Comparison of ENCODE assay signal across 20 cellular contexts in genomic region chr20:38840894-38841470, GRCh38. TPM values are rescaled to one million over a fixed set of nuclear protein-coding genes. Genes with fewer than 3 reads are reported as not detected.
DNase-seq lines count a peak whose midpoint lies in the region; ATAC-seq and TF ChIP-seq lines count a peak whose summit lies in the region.
"Had no signal": no experiment of that assay in that cellular context is flagged by ENCODE, and none has a peak within 500 bp of the region (broad histone marks: within the 10 kb centered on the region; RNA-seq: fewer than 3 reads in every experiment).

No MANE protein-coding gene starts in this region.

- H3K9me3 ChIP-seq in CD4-positive, alpha-beta T cell (ENCODE audit: control insufficient read depth, low read length), result no peaks in the 10 kb centered on the region
- H3K9me3 ChIP-seq in mucosa of descending colon, result no peaks in the 10 kb centered on the region
- H3K9me3 ChIP-seq in BE2C, result no peaks in the 10 kb centered on the region
- H3K9me3 ChIP-seq: ovary, sigmoid colon, thyroid gland had no signal

- H3K36me3 ChIP-seq in mucosa of descending colon (ENCODE audit: low read depth), result no peaks in the 10 kb centered on the region
- peaks cover 44% of the 10 kb centered on the region for H3K36me3 ChIP-seq in BE2C
- H3K36me3 ChIP-seq: cardiac muscle cell, ovary, sigmoid colon, thyroid gland had no signal

- no TSS peak for BruUV-seq in MCF 10A (replicated peaks; lab: Mats Ljungman, UMichigan)

- H3K36me3 Mint-ChIP-seq in CD4-positive, alpha-beta T cell (ENCODE audit: low read depth), result peaks cover 64% of the 10 kb centered on the region
- H3K36me3 Mint-ChIP-seq in IgD-negative memory B cell, result peaks cover 8% of the 10 kb centered on the region
- peaks cover 74% of the 10 kb centered on the region for H3K36me3 Mint-ChIP-seq in activated T-helper 2 cell treated with anti-CD3 and anti-CD28 coated beads, Interferon-gamma antibody, Interleukin-2, Interleukin-4, amounts not matched to agents 10 μg/mL and 5 μg/mL and 100 μg/mL, durations not matched to agents 14 hours and 24 hours and 36 hours (ENCODE audit: low read depth)
- H3K36me3 Mint-ChIP-seq in MCF 10A (ENCODE audit: insufficient read depth, unreplicated experiment), result no peaks in the 10 kb centered on the region

- CTCF ChIA-PET in CD4-positive, alpha-beta T cell (lab: Charles Lee), result interaction anchor here (0.7 to 1.8 kb wide), 5 partner anchors 20 to 52 kb away, joined by 3 to 8 read pairs (median 4); partner anchors contain the start of gene PPP1R16B
- CTCF ChIA-PET in MCF 10A (lab: Yijun Ruan, JAX), result interaction anchor here (0.6 to 1.4 kb wide), 5 partner anchors 9 to 242 kb away, joined by 3 to 5 read pairs (median 3); no protein-coding TSS in a partner anchor

- intact Hi-C loops in CD4-positive, alpha-beta T cell (cut with DNase I, micrococcal nuclease), result loop anchor here (2.0 to 5.0 kb wide), 2 partner anchors 36 to 51 kb away; partner anchors contain the start of gene PPP1R16B (in 1 of the 2)
- intact Hi-C loops in activated T-helper 2 cell treated with anti-CD3 and anti-CD28 coated beads, Interferon-gamma antibody, Interleukin-2, Interleukin-4, amounts not matched to agents 10 μg/mL and 5 μg/mL and 100 μg/mL, durations not matched to agents 14 hours and 24 hours and 36 hours (cut with micrococcal nuclease), result no loop called here
- intact Hi-C loops in mucosa of descending colon (cut with DNase I, micrococcal nuclease) (no loop called here), MCF 10A (cut with micrococcal nuclease) (no loop called here)

- H3K27me3 Mint-ChIP-seq in CD4-positive, alpha-beta T cell, result no peaks in the 10 kb centered on the region
- no peaks in the 10 kb centered on the region for H3K27me3 Mint-ChIP-seq in IgD-negative memory B cell
- H3K27me3 Mint-ChIP-seq in activated T-helper 2 cell treated with anti-CD3 and anti-CD28 coated beads, Interferon-gamma antibody, Interleukin-2, Interleukin-4, amounts not matched to agents 10 μg/mL and 5 μg/mL and 100 μg/mL, durations not matched to agents 14 hours and 24 hours and 36 hours (ENCODE audit: low read depth), result no peaks in the 10 kb centered on the region
- H3K27me3 Mint-ChIP-seq in MCF 10A (ENCODE audit: insufficient read depth, unreplicated experiment), result peaks cover 11% of the 10 kb centered on the region

- H3K4me3 ChIP-seq in mucosa of descending colon (no peak overlapping the region), BE2C (ENCODE audit: low read depth, low read length) (no peak overlapping the region)
- H3K4me3 ChIP-seq: cardiac muscle cell, ovary, sigmoid colon, thyroid gland had no signal

- no peaks in the 10 kb centered on the region for H3K4me1 ChIP-seq in mucosa of descending colon (ENCODE audit: low read depth)
- no peaks in the 10 kb centered on the region for H3K4me1 ChIP-seq in BE2C
- H3K4me1 ChIP-seq: sigmoid colon had no signal

- H3K27ac ChIP-seq in CD4-positive, alpha-beta T cell (ENCODE audit: low read depth, low read length), result peak overlapping the region; percentile 60
- H3K27ac ChIP-seq: cardiac muscle cell, ovary, sigmoid colon, thyroid gland had no signal

- H3K4me1 Mint-ChIP-seq in CD4-positive, alpha-beta T cell (ENCODE audit: low read depth), result peaks cover 80% of the 10 kb centered on the region
- H3K4me1 Mint-ChIP-seq in IgD-negative memory B cell (peaks cover 49 to 61% (median 61%) of the 10 kb centered on the region in 3 donors), MCF 10A (ENCODE audit: insufficient read depth, unreplicated experiment) (no peaks in the 10 kb centered on the region)
- peaks cover 72% of the 10 kb centered on the region for H3K4me1 Mint-ChIP-seq in activated T-helper 2 cell treated with anti-CD3 and anti-CD28 coated beads, Interferon-gamma antibody, Interleukin-2, Interleukin-4, amounts not matched to agents 10 μg/mL and 5 μg/mL and 100 μg/mL, durations not matched to agents 14 hours and 24 hours and 36 hours (ENCODE audit: low read depth)
- H3K4me1 Mint-ChIP-seq: endodermal cell had no signal

- no peak for TF ChIP-seq CTCF in CD4-positive, alpha-beta T cell (IDR thresholded peaks at IDR 0.05)
- no peak for TF ChIP-seq CTCF in mucosa of descending colon (IDR thresholded peaks at IDR 0.05)
- no peak for TF ChIP-seq CTCF in MCF 10A (IDR thresholded peaks at IDR 0.05; ENCODE audit: unreplicated experiment)
- no peak for TF ChIP-seq CTCF in BE2C (IDR thresholded peaks at IDR 0.05; ENCODE audit: low read depth, low read length)

- no peak for DNase-seq in CD4-positive, alpha-beta T cell
- DNase-seq in activated T-helper 2 cell treated with anti-CD3 and anti-CD28 coated beads, Interferon-gamma antibody, Interleukin-2, Interleukin-4, amounts not matched to agents 10 μg/mL and 5 μg/mL and 100 μg/mL, durations not matched to agents 14 hours and 24 hours and 36 hours (ENCODE audit: low spot score), result no peak
- no peak for DNase-seq in mucosa of descending colon
- DNase-seq in DMS153 treated with DMSO at 0.1 percent for 48 hours (lab: John Stamatoyannopoulos, UW; ENCODE audit: unreplicated experiment), result no peak
- no peak for DNase-seq in MCF 10A (ENCODE audit: unreplicated experiment)
- no peak for DNase-seq in BE2C
- DNase-seq: activated CD8-positive, alpha-beta memory T cell treated with anti-CD3 and anti-CD28 coated beads for 24 hours; endodermal cell; HCEC 1CT; left cardiac atrium; NCI-H146; NCI-H2227 treated with DMSO at 0.1 percent for 48 hours; ovary; SHP77 treated with DMSO at 0.1 percent for 48 hours; sigmoid colon; stimulated activated CD4-positive, alpha-beta T cell treated with anti-CD3 and anti-CD28 coated beads, Interleukin-2, amount 100 ng/mL, for 48 hours; thyroid gland had no signal

- H3K27ac Mint-ChIP-seq in CD4-positive, alpha-beta T cell, result peak overlapping the region; percentile 97
- H3K27ac Mint-ChIP-seq in IgD-negative memory B cell (peak overlapping the region; percentile 90 to 99 (median 96)), MCF 10A (ENCODE audit: low read depth, unreplicated experiment) (no peak overlapping the region)
- H3K27ac Mint-ChIP-seq in activated T-helper 2 cell treated with anti-CD3 and anti-CD28 coated beads, Interferon-gamma antibody, Interleukin-2, Interleukin-4, amounts not matched to agents 10 μg/mL and 5 μg/mL and 100 μg/mL, durations not matched to agents 14 hours and 24 hours and 36 hours, result peak overlapping the region; percentile 97

- H3K4me3 Mint-ChIP-seq in CD4-positive, alpha-beta T cell, result peak overlapping the region; percentile 42
- peak overlapping the region in 2 of 4 donors; percentile 39 to 51 for H3K4me3 Mint-ChIP-seq in IgD-negative memory B cell
- no peak overlapping the region for H3K4me3 Mint-ChIP-seq in activated T-helper 2 cell treated with anti-CD3 and anti-CD28 coated beads, Interferon-gamma antibody, Interleukin-2, Interleukin-4, amounts not matched to agents 10 μg/mL and 5 μg/mL and 100 μg/mL, durations not matched to agents 14 hours and 24 hours and 36 hours (ENCODE audit: low read depth)
- no peak overlapping the region for H3K4me3 Mint-ChIP-seq in MCF 10A (ENCODE audit: unreplicated experiment)
- H3K4me3 Mint-ChIP-seq: endodermal cell had no signal

- POLR2A ChIA-PET in CD4-positive, alpha-beta T cell (lab: Charles Lee), result interaction anchor here (0.8 to 7.3 kb wide), 8 partner anchors 10 to 369 kb away, joined by 3 to 92 read pairs (median 4); partner anchors contain the start of gene PPP1R16B
- POLR2A ChIA-PET in MCF 10A (lab: Yijun Ruan, JAX), result interaction anchor here (1.2 kb wide), 1 partner anchor 183 kb away, joined by 4 read pairs; no protein-coding TSS in a partner anchor

- H3K27me3 ChIP-seq in CD4-positive, alpha-beta T cell (ENCODE audit: control insufficient read depth, insufficient read depth, low read length), result no peaks in the 10 kb centered on the region
- no peaks in the 10 kb centered on the region for H3K27me3 ChIP-seq in BE2C
- H3K27me3 ChIP-seq: cardiac muscle cell, ovary, thyroid gland had no signal

- no peaks in the 10 kb centered on the region for H3K9me3 Mint-ChIP-seq in CD4-positive, alpha-beta T cell
- H3K9me3 Mint-ChIP-seq in IgD-negative memory B cell (no peaks in the 10 kb centered on the region), MCF 10A (ENCODE audit: unreplicated experiment) (no peaks in the 10 kb centered on the region)
- no peaks in the 10 kb centered on the region for H3K9me3 Mint-ChIP-seq in activated T-helper 2 cell treated with anti-CD3 and anti-CD28 coated beads, Interferon-gamma antibody, Interleukin-2, Interleukin-4, amounts not matched to agents 10 μg/mL and 5 μg/mL and 100 μg/mL, durations not matched to agents 14 hours and 24 hours and 36 hours
- H3K9me3 Mint-ChIP-seq: endodermal cell had no signal

- ATAC-seq in CD4-positive, alpha-beta T cell (ENCODE audit: poor library complexity), result peak; percentile 56
- ATAC-seq in mucosa of descending colon, result peak; percentile 28
- ATAC-seq in HG03469 (IDR thresholded peaks at IDR 0.05; ENCODE audit: unreplicated experiment), result no peak

RNA-seq across cellular contexts. Expression of gene PPP1R16B, which starts 35.5 kb away (rescaled TPM):
- 10 to 100 TPM; 87.6 to 91.1 TPM for total RNA-seq in CD4-positive, alpha-beta T cell
- 68.0 TPM for polyA plus RNA-seq in IgD-negative memory B cell
- 109 and 111 TPM in 2 replicates for total RNA-seq in activated T-helper 2 cell treated with anti-CD3 and anti-CD28 coated beads, Interferon-gamma antibody, Interleukin-2, Interleukin-4, amounts not matched to agents 10 μg/mL and 5 μg/mL and 100 μg/mL, durations not matched to agents 14 hours and 24 hours and 36 hours
- total RNA-seq in mucosa of descending colon, result 1 to 10 TPM; 4.4 to 5.6 (median 4.4) TPM
- not detected in 2 replicates for total RNA-seq in MCF 10A (2022)
- polyA plus RNA-seq in BE2C (2012; ENCODE audit: insufficient read depth, insufficient read length, low read depth), result 53.6 TPM
- polyA plus RNA-seq: cardiac muscle cell had no signal

Comparison
In these comparisons a context has a peak if more than half of its experiments do, and no peak if none do; other contexts are left out.
1. RNA of gene PPP1R16B, which starts 35.5 kb away (total RNA-seq): 109 to 111 TPM in activated T-helper 2 cell treated with anti-CD3 and anti-CD28 coated beads, Interferon-gamma antibody, Interleukin-2, Interleukin-4, amounts not matched to agents 10 μg/mL and 5 μg/mL and 100 μg/mL, durations not matched to agents 14 hours and 24 hours and 36 hours and 87.6 to 91.1 TPM in CD4-positive, alpha-beta T cell; 4.4 to 5.6 TPM in mucosa of descending colon and not detected in MCF 10A; every median in the first group is over 10 times any median in the second.
2. intact Hi-C loops: an anchor here in CD4-positive, alpha-beta T cell (2.0 to 5.0 kb wide); none called in activated T-helper 2 cell treated with anti-CD3 and anti-CD28 coated beads, Interferon-gamma antibody, Interleukin-2, Interleukin-4, amounts not matched to agents 10 μg/mL and 5 μg/mL and 100 μg/mL, durations not matched to agents 14 hours and 24 hours and 36 hours, mucosa of descending colon and MCF 10A.